1 cellular context compared by ENCODE assay signal in genomic region chr19:45423589-45424190, GRCh38.
TF ChIP-seq lines count a peak whose summit lies in the region.

Gene ERCC1, minus strand, starts transcription at chr19:45423917. Its CDS starts 543 bp downstream, at chr19:45423374.

TF ChIP-seq in HepG2, 621 proteins besides CTCF, POLR2A, EP300 and RAD21 (continued from another document and continues in another):
- TF ChIP-seq HDAC2 (CRISPR knock-in tag; IDR thresholded peaks at IDR 0.05) (peak; percentile 73), ZFP82 (CRISPR knock-in tag; IDR thresholded peaks at IDR 0.05; ENCODE audit: borderline replicate concordance) (peak; percentile 85; the same call in 1 of the 2 replicates), SMAD1 (CRISPR knock-in tag; IDR thresholded peaks at IDR 0.05; ENCODE audit: borderline replicate concordance, low read depth) (peak; percentile 93), ZNF3 (CRISPR knock-in tag; IDR thresholded peaks at IDR 0.05) (no peak), ZNF607 (CRISPR knock-in tag; IDR thresholded peaks at IDR 0.05; ENCODE audit: borderline replicate concordance) (peak; percentile 61), ARNTL (CRISPR knock-in tag; IDR thresholded peaks at IDR 0.05) (peak; percentile 75), MAFK (conservative IDR thresholded peaks at IDR 0.05 in 1 of 2, IDR thresholded peaks at IDR 0.05 in 1 of 2; ENCODE audit: low read length in 2 of 2) (no peak), ZSCAN30 (CRISPR knock-in tag; IDR thresholded peaks at IDR 0.05) (no peak), RAD51 (IDR thresholded peaks at IDR 0.05; ENCODE audit: borderline replicate concordance) (no peak), ZNF660 (CRISPR knock-in tag; IDR thresholded peaks at IDR 0.05; ENCODE audit: borderline replicate concordance, low read depth) (no peak; the same call in 1 of the 2 replicates), KLF16 (CRISPR knock-in tag; IDR thresholded peaks at IDR 0.05) (peak in 1 of 2 experiments; percentile 56; a peak in 1 of 4 replicates), ZBTB42 (CRISPR knock-in tag; IDR thresholded peaks at IDR 0.05) (peak; percentile 44; the same call in 1 of the 2 replicates), HMGXB3 (CRISPR knock-in tag; IDR thresholded peaks at IDR 0.05; ENCODE audit: borderline replicate concordance) (peak; percentile 74), ZNF275 (CRISPR knock-in tag; IDR thresholded peaks at IDR 0.05; ENCODE audit: borderline replicate concordance) (no peak), BCL3 (CRISPR knock-in tag; IDR thresholded peaks at IDR 0.05) (peak; percentile 72; the same call in 1 of the 2 replicates), STAT5B (CRISPR knock-in tag; IDR thresholded peaks at IDR 0.05) (peak; percentile 86; the same call in 1 of the 2 replicates), HNRNPLL (IDR thresholded peaks at IDR 0.05; ENCODE audit: low read depth, low read length, poor library complexity, severe bottlenecking) (peak; percentile 72), ZNF101 (CRISPR knock-in tag; IDR thresholded peaks at IDR 0.05; ENCODE audit: borderline replicate concordance, low read depth) (peak; percentile 86; the same call in 1 of the 2 replicates), REPIN1 (CRISPR knock-in tag; IDR thresholded peaks at IDR 0.05; ENCODE audit: borderline replicate concordance, low read depth) (peak; percentile 75; the same call in 1 of the 2 replicates), BRCA1 (CRISPR knock-in tag; IDR thresholded peaks at IDR 0.05) (no peak), ZNF709 (CRISPR knock-in tag; IDR thresholded peaks at IDR 0.05) (peak; percentile 79; the same call in 1 of the 2 replicates), ZNF484 (CRISPR knock-in tag; IDR thresholded peaks at IDR 0.05; ENCODE audit: borderline replicate concordance, low read depth) (no peak), SIN3A (IDR thresholded peaks at IDR 0.05; ENCODE audit: borderline replicate concordance, low read depth, low read length) (0 out of 2 replicates have a peak, but pooled peaks have one; percentile 68), ELF3 (CRISPR knock-in tag; IDR thresholded peaks at IDR 0.05) (peak; percentile 67), NBN (conservative IDR thresholded peaks at IDR 0.05) (no peak), DMTF1 (CRISPR knock-in tag; IDR thresholded peaks at IDR 0.05) (0 out of 2 replicates have a peak, but pooled peaks have one; percentile 78), ZNF33B (CRISPR knock-in tag; IDR thresholded peaks at IDR 0.05) (no peak), SIX4 (CRISPR knock-in tag; IDR thresholded peaks at IDR 0.05) (peak; percentile 55; the same call in 1 of the 2 replicates), NAIF1 (CRISPR knock-in tag; IDR thresholded peaks at IDR 0.05; ENCODE audit: borderline replicate concordance) (no peak), CENPT (CRISPR knock-in tag; IDR thresholded peaks at IDR 0.05; ENCODE audit: low read depth) (0 out of 2 replicates have a peak, but pooled peaks have one; percentile 51), MTA1 (CRISPR knock-in tag; IDR thresholded peaks at IDR 0.05; ENCODE audit: borderline replicate concordance) (peak; percentile 81; the same call in 1 of the 2 replicates), ZNF44 (CRISPR knock-in tag; IDR thresholded peaks at IDR 0.05) (no peak; the same call in 1 of the 2 replicates), CHD4 (IDR thresholded peaks at IDR 0.05; ENCODE audit: borderline replicate concordance, low read length) (no peak), NR3C1 (CRISPR knock-in tag; IDR thresholded peaks at IDR 0.05) (no peak), ATF2 (CRISPR knock-in tag; IDR thresholded peaks at IDR 0.05) (peak; percentile 49), XBP1 (CRISPR knock-in tag; IDR thresholded peaks at IDR 0.05) (no peak)
- TF ChIP-seq, protein P1, sequence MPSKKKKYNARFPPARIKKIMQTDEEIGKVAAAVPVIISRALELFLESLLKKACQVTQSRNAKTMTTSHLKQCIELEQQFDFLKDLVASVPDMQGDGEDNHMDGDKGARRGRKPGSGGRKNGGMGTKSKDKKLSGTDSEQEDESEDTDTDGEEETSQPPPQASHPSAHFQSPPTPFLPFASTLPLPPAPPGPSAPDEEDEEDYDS (CRISPR knock-in tag; IDR thresholded peaks at IDR 0.05): peak; percentile 92
- TF ChIP-seq, protein P2, sequence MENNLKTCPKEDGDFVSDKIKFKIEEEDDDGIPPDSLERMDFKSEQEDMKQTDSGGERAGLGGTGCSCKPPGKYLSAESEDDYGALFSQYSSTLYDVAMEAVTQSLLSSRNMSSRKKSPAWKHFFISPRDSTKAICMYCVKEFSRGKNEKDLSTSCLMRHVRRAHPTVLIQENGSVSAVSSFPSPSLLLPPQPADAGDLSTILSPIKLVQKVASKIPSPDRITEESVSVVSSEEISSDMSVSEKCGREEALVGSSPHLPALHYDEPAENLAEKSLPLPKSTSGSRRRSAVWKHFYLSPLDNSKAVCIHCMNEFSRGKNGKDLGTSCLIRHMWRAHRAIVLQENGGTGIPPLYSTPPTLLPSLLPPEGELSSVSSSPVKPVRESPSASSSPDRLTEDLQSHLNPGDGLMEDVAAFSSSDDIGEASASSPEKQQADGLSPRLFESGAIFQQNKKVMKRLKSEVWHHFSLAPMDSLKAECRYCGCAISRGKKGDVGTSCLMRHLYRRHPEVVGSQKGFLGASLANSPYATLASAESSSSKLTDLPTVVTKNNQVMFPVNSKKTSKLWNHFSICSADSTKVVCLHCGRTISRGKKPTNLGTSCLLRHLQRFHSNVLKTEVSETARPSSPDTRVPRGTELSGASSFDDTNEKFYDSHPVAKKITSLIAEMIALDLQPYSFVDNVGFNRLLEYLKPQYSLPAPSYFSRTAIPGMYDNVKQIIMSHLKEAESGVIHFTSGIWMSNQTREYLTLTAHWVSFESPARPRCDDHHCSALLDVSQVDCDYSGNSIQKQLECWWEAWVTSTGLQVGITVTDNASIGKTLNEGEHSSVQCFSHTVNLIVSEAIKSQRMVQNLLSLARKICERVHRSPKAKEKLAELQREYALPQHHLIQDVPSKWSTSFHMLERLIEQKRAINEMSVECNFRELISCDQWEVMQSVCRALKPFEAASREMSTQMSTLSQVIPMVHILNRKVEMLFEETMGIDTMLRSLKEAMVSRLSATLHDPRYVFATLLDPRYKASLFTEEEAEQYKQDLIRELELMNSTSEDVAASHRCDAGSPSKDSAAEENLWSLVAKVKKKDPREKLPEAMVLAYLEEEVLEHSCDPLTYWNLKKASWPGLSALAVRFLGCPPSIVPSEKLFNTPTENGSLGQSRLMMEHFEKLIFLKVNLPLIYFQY (CRISPR knock-in tag; IDR thresholded peaks at IDR 0.05; ENCODE audit: borderline replicate concordance): peak; percentile 66
